In genomic region chr9:33878691-33879366, GRCh38 we compare ENCODE assay signal across 1 cellular context.
TF ChIP-seq lines count a peak whose summit lies in the region.

No MANE protein-coding gene starts in this region.

TF ChIP-seq in K562, 482 proteins besides CTCF, POLR2A, EP300 and RAD21 (continued from another document):
- TF ChIP-seq NONO (IDR thresholded peaks at IDR 0.05; ENCODE audit: low read depth in 2 of 2, low read length in 1 of 2): no peak
